In genomic region chr20:51594999-51595532, GRCh38 we compare ENCODE assay signal across 8 cellular contexts. TPM values are rescaled to one million over a fixed set of nuclear protein-coding genes. Genes with fewer than 3 reads are reported as not detected.
A peak's percentile ranks its signal among the peaks of the same experiment; 100 is the strongest.
DNase-seq lines count a peak whose midpoint lies in the region; ATAC-seq and TF ChIP-seq lines count a peak whose summit lies in the region.

No MANE protein-coding gene starts in this region.

- H3K4me1 Mint-ChIP-seq in CD4-positive, CD25-positive, alpha-beta regulatory T cell: peaks cover 7 to 20% (median 14%) of the 10 kb centered on the region in 4 donors

- H3K27ac Mint-ChIP-seq in CD4-positive, CD25-positive, alpha-beta regulatory T cell: peak overlapping the region; percentile 85 to 97 (median 89)

- H3K4me3 ChIP-seq in CD4-positive, CD25-positive, alpha-beta regulatory T cell (ENCODE audit: low read depth, low read length): peak overlapping the region; percentile 50
- H3K4me3 ChIP-seq in dorsolateral prefrontal cortex: peak overlapping the region in 13 of 59 donors; percentile 5 to 30 (median 19)

- H3K27me3 Mint-ChIP-seq in CD4-positive, CD25-positive, alpha-beta regulatory T cell: peaks cover 8% of the 10 kb centered on the region

- no peaks in the 10 kb centered on the region for H3K36me3 Mint-ChIP-seq in CD4-positive, CD25-positive, alpha-beta regulatory T cell

- peak overlapping the region in 2 of 4 donors; percentile 66 to 79 for H3K4me3 Mint-ChIP-seq in CD4-positive, CD25-positive, alpha-beta regulatory T cell

- no peaks in the 10 kb centered on the region for H3K9me3 ChIP-seq in CD4-positive, CD25-positive, alpha-beta regulatory T cell (ENCODE audit: control insufficient read depth in 2 of 2, low read length in 2 of 2)

- peak; percentile 55 to 91 (median 69) for DNase-seq in CD4-positive, CD25-positive, alpha-beta regulatory T cell
- peak; percentile 76 for DNase-seq in NCI-H82 treated with DMSO at 0.1 percent for 48 hours (lab: John Stamatoyannopoulos, UW; ENCODE audit: unreplicated experiment)
- peak; percentile 72 for DNase-seq in activated CD4-positive, alpha-beta T cell treated with anti-CD3 and anti-CD28 coated beads, Interleukin-2, amount 50 U/mL, for 4 hours
- peak; percentile 78 to 95 (median 89) for DNase-seq in dorsolateral prefrontal cortex
- DNase-seq in lung microvascular endothelial cell (ENCODE audit: low read depth in 2 of 2): peak; percentile 93 to 94
- peak; percentile 52 for DNase-seq in stimulated activated CD8-positive, alpha-beta memory T cell treated with anti-CD3 and anti-CD28 coated beads, Interleukin-15, amount 100 ng/mL, for 1 hour (ENCODE audit: low read depth)

- intact Hi-C loops in dorsolateral prefrontal cortex (cut with DNase I): loop anchor here (1.0 to 10.0 kb wide), 3 partner anchors 220 to 610 kb away; no protein-coding TSS in a partner anchor

- TF ChIP-seq CTCF in dorsolateral prefrontal cortex (IDR thresholded peaks at IDR 0.05 in 54 of 56, conservative IDR thresholded peaks at IDR 0.05 in 2 of 56; ENCODE audit: low read depth in 1 of 56, partially characterized antibody in 56 of 56): peak; percentile 75 to 95 (median 89)

- no peaks in the 10 kb centered on the region for H3K36me3 ChIP-seq in CD4-positive, CD25-positive, alpha-beta regulatory T cell (ENCODE audit: control insufficient read depth, insufficient read depth, low read length)

- no peaks in the 10 kb centered on the region for H3K27me3 ChIP-seq in CD4-positive, CD25-positive, alpha-beta regulatory T cell (ENCODE audit: control insufficient read depth, insufficient read depth, low read length)
- no peaks in the 10 kb centered on the region for H3K27me3 ChIP-seq in dorsolateral prefrontal cortex

- no peak overlapping the region for H3K27ac ChIP-seq in CD4-positive, CD25-positive, alpha-beta regulatory T cell (ENCODE audit: insufficient read depth, low read length, poor library complexity, severe bottlenecking)
- H3K27ac ChIP-seq in dorsolateral prefrontal cortex: peak overlapping the region in 45 of 59 donors; percentile 1 to 75 (median 47)

- peak; percentile 86 to 95 for ATAC-seq in CD4-positive, CD25-positive, alpha-beta regulatory T cell (ENCODE audit: low read depth in 2 of 2)
- ATAC-seq in GM19452 (IDR thresholded peaks at IDR 0.05; ENCODE audit: unreplicated experiment) (peak; percentile 94), HG03565 (IDR thresholded peaks at IDR 0.05; ENCODE audit: unreplicated experiment) (peak; percentile 89)

- peaks cover 10% of the 10 kb centered on the region for H3K4me1 ChIP-seq in CD4-positive, CD25-positive, alpha-beta regulatory T cell (ENCODE audit: control insufficient read depth, insufficient read depth, low read length, poor library complexity, severe bottlenecking)

- H3K9me3 Mint-ChIP-seq in CD4-positive, CD25-positive, alpha-beta regulatory T cell: no peaks in the 10 kb centered on the region

RNA-seq across cellular contexts. Expression of gene NFATC2, which starts 52.5 kb away (rescaled TPM):
- total RNA-seq in CD4-positive, CD25-positive, alpha-beta regulatory T cell: 56.8 TPM
- polyA plus RNA-seq in CD4-positive, CD25-positive, alpha-beta regulatory T cell: 10 to 100 TPM; 11.0 to 17.6 (median 13.5) TPM
- total RNA-seq in dorsolateral prefrontal cortex (10 to 100 TPM in 1 of 120 experiments, 1 to 10 TPM in 119; 1.6 to 11.4 (median 4.1) TPM), lung microvascular endothelial cell (2.4 and 4.8 TPM in 2 replicates)
